Comparison of ENCODE assay signal across 13 cellular contexts in the genomic region with DNA sequence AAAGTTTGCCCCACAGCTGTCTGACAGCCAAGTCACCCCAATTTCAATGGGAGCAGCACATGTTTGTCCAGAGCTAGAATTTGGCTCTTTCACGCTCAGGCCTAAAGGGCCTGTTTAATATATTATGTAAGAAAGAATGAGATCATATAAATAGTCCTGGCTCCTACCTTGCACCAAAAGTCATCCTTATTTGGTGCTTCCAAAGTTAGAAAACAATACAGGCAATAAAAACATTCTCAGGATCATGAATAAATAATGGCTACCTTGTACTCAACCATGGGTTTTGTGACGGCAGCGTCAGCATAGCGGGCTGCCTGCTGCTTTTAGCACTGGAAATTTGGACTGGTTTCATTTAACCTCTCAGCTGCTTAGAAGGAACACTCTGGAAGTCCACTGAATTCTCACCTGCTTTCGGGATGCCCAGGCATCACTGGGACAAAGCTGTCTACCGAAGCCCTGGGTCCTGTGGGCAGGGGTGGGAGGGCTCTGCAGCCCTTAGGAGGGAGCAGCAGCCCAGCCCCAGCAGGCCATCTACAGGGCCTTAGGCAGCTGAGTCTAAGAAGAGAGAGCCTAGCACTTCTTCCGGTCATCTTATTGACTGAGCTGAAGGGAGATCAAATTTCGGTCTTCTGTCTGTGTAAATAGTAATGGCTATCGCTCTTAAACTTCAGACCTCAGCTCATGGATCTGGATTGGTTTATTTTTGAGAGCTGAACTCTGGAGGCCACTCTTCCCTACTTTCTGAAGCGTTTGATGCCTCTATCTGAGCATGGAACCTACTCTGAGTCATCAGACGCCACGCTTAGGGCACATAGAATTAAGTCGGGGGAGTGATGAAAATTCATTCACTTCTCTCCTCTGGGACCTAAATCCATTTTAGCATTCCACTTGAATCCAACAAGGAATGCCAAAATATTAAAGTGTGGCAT.
DNase-seq lines count a peak whose midpoint lies in the region; ATAC-seq, FAIRE-seq and TF ChIP-seq lines count a peak whose summit lies in the region.
"Had no signal": no experiment of that assay in that cellular context is flagged by ENCODE, and none has a peak within 500 bp of the region (broad histone marks: within the 10 kb centered on the region; RNA-seq: fewer than 3 reads in every experiment).

No MANE protein-coding gene starts in this region.

- no peak for FAIRE-seq in kidney (lab: Jason Lieb, UNC)

- no peaks in the 10 kb centered on the region for H3K9me3 ChIP-seq in ascending aorta
- H3K9me3 ChIP-seq in heart left ventricle: no peaks in the 10 kb centered on the region
- no peaks in the 10 kb centered on the region for H3K9me3 ChIP-seq in parathyroid adenoma (ENCODE audit: control insufficient read depth, low read length)
- H3K9me3 ChIP-seq in kidney (ENCODE audit: control insufficient read depth in 1 of 2, low read length in 2 of 2): no peaks in the 10 kb centered on the region

- in situ Hi-C loops in G401 (cut with HindIII; ENCODE audit: low sequenced_read_pairs): no loop called here

- peak overlapping the region in 1 of 2 donors; percentile 33 for H3K4me3 ChIP-seq in ascending aorta
- H3K4me3 ChIP-seq in heart left ventricle: no peak overlapping the region
- H3K4me3 ChIP-seq in parathyroid adenoma (ENCODE audit: low read depth, low read length): no peak overlapping the region
- H3K4me3 ChIP-seq in kidney (ENCODE audit: low read length in 2 of 2): no peak overlapping the region
- H3K4me3 ChIP-seq: lung had no signal

- TF ChIP-seq POLR2A in heart left ventricle (IDR thresholded peaks at IDR 0.05): no peak

- H3K9ac ChIP-seq in parathyroid adenoma (no peak overlapping the region), kidney (ENCODE audit: low read length in 2 of 2) (no peak overlapping the region)

- H3K27me3 ChIP-seq in ascending aorta (no peaks in the 10 kb centered on the region), heart left ventricle (no peaks in the 10 kb centered on the region), parathyroid adenoma (ENCODE audit: control insufficient read depth, insufficient read depth, low read length) (no peaks in the 10 kb centered on the region)

- H3K4me2 ChIP-seq in parathyroid adenoma (ENCODE audit: low read length): no peak overlapping the region

- intact Hi-C loops in ascending aorta (cut with DNase I): loop anchor here (2.0 kb wide), 1 partner anchor 13 kb away; no protein-coding TSS in a partner anchor
- intact Hi-C loops in heart left ventricle (cut with DNase I): loop anchor here in 2 of 10 donors (2.0 kb wide), 2 partner anchors 13 to 21 kb away; no protein-coding TSS in a partner anchor
- intact Hi-C loops in kidney (cut with DNase I): no loop called here

- H3K79me2 ChIP-seq in parathyroid adenoma: peaks cover 8% of the 10 kb centered on the region

- 35 to 41% (median 38%) methylated on average over 11 to 13 of the region's 13 CpGs for WGBS in heart left ventricle, 4 donors

- H3K27ac ChIP-seq in ascending aorta: peak overlapping the region; percentile 87 to 94
- H3K27ac ChIP-seq in heart left ventricle: peak overlapping the region; percentile 45 to 90 (median 84)
- no peak overlapping the region for H3K27ac ChIP-seq in parathyroid adenoma
- H3K27ac ChIP-seq in kidney (ENCODE audit: low read depth in 2 of 2, low read length in 2 of 2): no peak overlapping the region

- peak overlapping the region; percentile 1 for H2AFZ ChIP-seq in parathyroid adenoma

- H3K4me1 ChIP-seq in ascending aorta: peaks cover 21 to 82% of the 10 kb centered on the region in 2 donors
- peaks cover 11 to 94% (median 71%) of the 10 kb centered on the region in 12 donors for H3K4me1 ChIP-seq in heart left ventricle
- H3K4me1 ChIP-seq in parathyroid adenoma: no peaks in the 10 kb centered on the region
- H3K4me1 ChIP-seq in kidney (ENCODE audit: control insufficient read depth in 1 of 2, insufficient read depth in 1 of 2, low read depth in 1 of 2, low read length in 2 of 2): peaks cover 0 to 8% of the 10 kb centered on the region in 2 donors

- peak in 3 of 4 donors; percentile 14 to 34 (median 29) for ATAC-seq in heart left ventricle

- H3K36me3 ChIP-seq in ascending aorta (no peaks in the 10 kb centered on the region), heart left ventricle (peaks cover 0 to 3% (median 0%) of the 10 kb centered on the region in 9 donors), parathyroid adenoma (ENCODE audit: control insufficient read depth, insufficient read depth, low read length) (no peaks in the 10 kb centered on the region), kidney (ENCODE audit: control insufficient read depth in 1 of 2, insufficient read depth in 2 of 2, low read length in 2 of 2) (no peaks in the 10 kb centered on the region)

- DNase-seq in G401 (ENCODE audit: low spot score) (peak; percentile 64), ascending aorta (ENCODE audit: low spot score in 2 of 2) (no peak), heart left ventricle (peak in 1 of 5 donors; percentile 43), NCI-H1930 (lab: John Stamatoyannopoulos, UW) (no peak), NAMALWA (ENCODE audit: low spot score) (no peak), kidney (no peak), AG08395 (ENCODE audit: low spot score) (no peak)
- DNase-seq: activated CD4-positive, alpha-beta T cell treated with anti-CD3 and anti-CD28 coated beads for 4 hours; activated naive CD4-positive, alpha-beta T cell treated with anti-CD3 and anti-CD28 coated beads, Interleukin-2, amount 50 U/mL, for 16 hours; NCI-H146; RPMI8226 had no signal

- TF ChIP-seq CTCF in ascending aorta (IDR thresholded peaks at IDR 0.05) (no peak), heart left ventricle (IDR thresholded peaks at IDR 0.05) (no peak), parathyroid adenoma (IDR thresholded peaks at IDR 0.05) (no peak), kidney (IDR thresholded peaks at IDR 0.05; ENCODE audit: borderline replicate concordance, extremely low read depth, insufficient read depth) (no peak)

Comparison
In these comparisons a context has a peak if more than half of its experiments do, and no peak if none do; other contexts are left out.
1. H3K27ac ChIP-seq: peak in ascending aorta (2 of 2) and heart left ventricle (12 of 12); none in parathyroid adenoma (single experiment) and kidney (0 of 2).